ENCODE assay signal across 29 cellular contexts in the genomic region with DNA sequence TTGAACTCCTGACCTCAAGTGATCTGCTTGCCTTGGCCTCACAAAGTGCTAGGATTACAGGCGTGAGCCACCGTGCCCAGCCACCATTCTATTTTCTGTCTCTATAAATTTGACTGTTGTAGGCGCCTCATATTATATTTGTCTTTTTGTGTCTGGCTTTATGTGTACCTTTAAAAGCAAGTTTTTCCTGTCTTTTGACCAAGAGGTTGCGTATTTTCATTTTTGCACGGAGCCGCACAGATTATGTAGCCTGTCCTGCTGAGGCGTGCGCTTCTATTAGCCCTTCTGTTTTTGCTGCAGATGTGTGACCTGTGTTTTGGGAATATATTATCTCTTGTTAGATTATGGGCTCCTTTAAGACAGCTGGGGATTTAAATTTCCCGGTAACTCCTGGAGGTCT. TPM values are rescaled to one million over a fixed set of nuclear protein-coding genes. Genes with fewer than 3 reads are reported as not detected.
DNase-seq lines count a peak whose midpoint lies in the region; ATAC-seq, FAIRE-seq and TF ChIP-seq lines count a peak whose summit lies in the region.
"Had no signal": no experiment of that assay in that cellular context is flagged by ENCODE, and none has a peak within 500 bp of the region (broad histone marks: within the 10 kb centered on the region; RNA-seq: fewer than 3 reads in every experiment).

No MANE protein-coding gene starts in this region.

- H3K27ac ChIP-seq in HepG2 (ENCODE audit: extremely low read length, insufficient read depth, low read length) (no peak overlapping the region), right lobe of liver (no peak overlapping the region), esophagus (ENCODE audit: low read depth in 2 of 2, low read length in 1 of 2) (peak overlapping the region; percentile 17 to 29)
- H3K27ac ChIP-seq: 22Rv1; BLaER1 treated with 17β-estradiol and CSF1 and Interleukin-3, amounts not matched to agents 10 nM and 100 nM; Peyer's patch; suprapubic skin had no signal

- in situ Hi-C loops in HepG2 (cut with HindIII; ENCODE audit: extremely low pct_ligation_motif_present, low pct_unique_long_range_greater_than_20kb): loop anchor here (5.0 kb wide), 1 partner anchor 39 kb away; the partner anchor contains the start of gene WEE1

- H3K4me3 ChIP-seq in HepG2 (replicated peaks in 1 of 3; ENCODE audit: insufficient read depth in 1 of 3, low read depth in 2 of 3, low read length in 3 of 3): no peak overlapping the region
- H3K4me3 ChIP-seq in right lobe of liver: no peak overlapping the region
- H3K4me3 ChIP-seq in esophagus (ENCODE audit: low read depth in 1 of 2, low read length in 2 of 2): no peak overlapping the region
- H3K4me3 ChIP-seq: BLaER1 treated with 17β-estradiol and CSF1 and Interleukin-3, amounts not matched to agents 10 nM and 100 nM; breast epithelium; Peyer's patch; suprapubic skin had no signal

- H3K27me3 Mint-ChIP-seq in neural crest cell (ENCODE audit: low read depth) (no peaks in the 10 kb centered on the region), type B pancreatic cell (no peaks in the 10 kb centered on the region)
- H3K27me3 Mint-ChIP-seq: activated CD8-positive, alpha-beta T cell treated with anti-CD3 and anti-CD28 coated beads for 36 hours; activated naive CD4-positive, alpha-beta T cell treated with anti-CD3 and anti-CD28 coated beads, Interleukin-2, amount 50 U/mL, for 24 hours had no signal

- POLR2A ChIA-PET in HepG2 (lab: Yijun Ruan, JAX): interaction anchor here (2.9 kb wide), 1 partner anchor 40 kb away, joined by 25 read pairs; the partner anchor contains the start of gene WEE1

- H2AFZ ChIP-seq in HepG2 (ENCODE audit: low read length): no peak overlapping the region

- no peaks in the 10 kb centered on the region for H4K20me1 ChIP-seq in HepG2 (ENCODE audit: insufficient read depth, low read length)
- H4K20me1 ChIP-seq: BLaER1 treated with 17β-estradiol and CSF1 and Interleukin-3, amounts not matched to agents 10 nM and 100 nM had no signal

- ATAC-seq in HepG2 (no peak), right lobe of liver (no peak), GM21526 (IDR thresholded peaks at IDR 0.05; ENCODE audit: low FRiP score, unreplicated experiment) (no peak)
- ATAC-seq: activated CD8-positive, alpha-beta T cell treated with anti-CD3 and anti-CD28 coated beads for 36 hours; HCT116; left lobe of liver had no signal

- TF ChIP-seq POLR2A in HepG2 (IDR thresholded peaks at IDR 0.05; ENCODE audit: insufficient read depth in 1 of 2, low read depth in 2 of 2, low read length in 2 of 2): no peak
- TF ChIP-seq POLR2A in right lobe of liver (IDR thresholded peaks at IDR 0.05): no peak

- no TSS peak for BruUV-seq in HepG2 (replicated peaks; lab: Mats Ljungman, UMichigan)

- H3K4me1 Mint-ChIP-seq in neural crest cell (peaks cover 27% of the 10 kb centered on the region), type B pancreatic cell (ENCODE audit: unreplicated experiment) (peaks cover 35% of the 10 kb centered on the region)
- H3K4me1 Mint-ChIP-seq: activated naive CD4-positive, alpha-beta T cell treated with anti-CD3 and anti-CD28 coated beads, Interleukin-2, amount 50 U/mL, for 24 hours had no signal

- CTCF ChIA-PET in HepG2 (lab: Yijun Ruan, JAX; ENCODE audit: low intra/inter-chr PET ratio, low total read pairs): no interaction called here

- peaks cover 56% of the 10 kb centered on the region for H3K4me1 ChIP-seq in HepG2 (ENCODE audit: insufficient read depth, low read length)
- H3K4me1 ChIP-seq in right lobe of liver: peaks cover 0 to 14% (median 0%) of the 10 kb centered on the region in 4 donors
- H3K4me1 ChIP-seq in esophagus (ENCODE audit: control insufficient read depth in 2 of 2, insufficient read depth in 2 of 2, low read length in 1 of 2): peaks cover 3 to 18% of the 10 kb centered on the region in 2 donors
- H3K4me1 ChIP-seq: breast epithelium had no signal

- H3K27me3 ChIP-seq in HepG2 (ENCODE audit: control insufficient read depth in 1 of 2, insufficient read depth in 2 of 2, low read length in 2 of 2): no peaks in the 10 kb centered on the region
- no peaks in the 10 kb centered on the region for H3K27me3 ChIP-seq in right lobe of liver
- H3K27me3 ChIP-seq in esophagus (ENCODE audit: control insufficient read depth in 1 of 2, insufficient read depth in 2 of 2, low read length in 2 of 2): no peaks in the 10 kb centered on the region
- H3K27me3 ChIP-seq: BLaER1 treated with 17β-estradiol and CSF1 and Interleukin-3, amounts not matched to agents 10 nM and 100 nM; breast epithelium; Peyer's patch; suprapubic skin had no signal

- TF ChIP-seq CTCF in HepG2 (CRISPR knock-in tag; IDR thresholded peaks at IDR 0.05): no peak
- no peak for TF ChIP-seq CTCF in right lobe of liver (IDR thresholded peaks at IDR 0.05)
- no peak for TF ChIP-seq CTCF in neural crest cell (conservative IDR thresholded peaks at IDR 0.05)
- no peak for TF ChIP-seq CTCF in type B pancreatic cell (conservative IDR thresholded peaks at IDR 0.05)

- H3K4me3 Mint-ChIP-seq in neural crest cell (no peak overlapping the region), type B pancreatic cell (peak overlapping the region; percentile 59)
- H3K4me3 Mint-ChIP-seq: activated CD8-positive, alpha-beta T cell treated with anti-CD3 and anti-CD28 coated beads for 36 hours; activated naive CD4-positive, alpha-beta T cell treated with anti-CD3 and anti-CD28 coated beads, Interleukin-2, amount 50 U/mL, for 24 hours; T-helper 2 cell treated with Interferon-gamma antibody and Interleukin-4, amounts not matched to agents 5 μg/mL and 100 μg/mL, for 36 hours had no signal

- no peaks in the 10 kb centered on the region for H3K79me2 ChIP-seq in HepG2 (ENCODE audit: insufficient read depth, low read length)

- 90% methylated on average over 9 of the region's 9 CpGs for WGBS in HepG2 (ENCODE audit: low lambda C conversion rate)
- WGBS in right lobe of liver (ENCODE audit: insufficient coverage, low coverage, low lambda C conversion rate, missing lambda C conversion rate): 96% methylated on average over 9 of the region's 9 CpGs
- WGBS in esophagus, 2 donors: 61 to 64% methylated on average over 9 of the region's 9 CpGs

- H3K9ac ChIP-seq in HepG2 (ENCODE audit: insufficient read depth, low read depth, low read length): no peak overlapping the region
- H3K9ac ChIP-seq: BLaER1 treated with 17β-estradiol and CSF1 and Interleukin-3, amounts not matched to agents 10 nM and 100 nM had no signal

- no peak for TF ChIP-seq RAD21 in HepG2 (CRISPR knock-in tag; IDR thresholded peaks at IDR 0.05)

- DNase-seq in HepG2 (ENCODE audit: low spot score): no peak
- DNase-seq in right lobe of liver: no peak
- DNase-seq in neural crest cell (ENCODE audit: low read depth, low spot score): no peak
- DNase-seq in type B pancreatic cell (ENCODE audit: extremely low spot score, unreplicated experiment): no peak
- no peak for DNase-seq in RKO (ENCODE audit: low spot score)
- DNase-seq in NCI-H510A treated with DMSO at 0.1 percent for 48 hours (lab: John Stamatoyannopoulos, UW): no peak
- DNase-seq: activated CD8-positive, alpha-beta T cell treated with anti-CD3 and anti-CD28 coated beads for 36 hours; amniotic stem cell; mesenchymal stem cell; MM.1S; NCI-H1417 treated with DMSO at 0.1 percent for 48 hours; NCI-H2081; NCI-H69; nucleus accumbens; Peyer's patch; SHP77 treated with DMSO at 0.1 percent for 48 hours; stimulated activated naive CD4-positive, alpha-beta T cell had no signal

- H3K27ac Mint-ChIP-seq in neural crest cell (ENCODE audit: unreplicated experiment): peak overlapping the region; percentile 75
- peak overlapping the region; percentile 85 for H3K27ac Mint-ChIP-seq in type B pancreatic cell
- H3K27ac Mint-ChIP-seq: activated CD8-positive, alpha-beta T cell treated with anti-CD3 and anti-CD28 coated beads for 36 hours; activated naive CD4-positive, alpha-beta T cell treated with anti-CD3 and anti-CD28 coated beads, Interleukin-2, amount 50 U/mL, for 24 hours; activated T-helper 2 cell treated with anti-CD3 and anti-CD28 coated beads, Interferon-gamma antibody, Interleukin-2, Interleukin-4, amounts not matched to agents 10 μg/mL and 5 μg/mL and 100 μg/mL, durations not matched to agents 14 hours and 24 hours and 36 hours; T-helper 2 cell treated with Interferon-gamma antibody and Interleukin-4, amounts not matched to agents 5 μg/mL and 100 μg/mL, for 36 hours had no signal

- H3K4me2 ChIP-seq in HepG2 (ENCODE audit: low read depth, low read length): peak overlapping the region; percentile 74
- H3K4me2 ChIP-seq: BLaER1 treated with 17β-estradiol and CSF1 and Interleukin-3, amounts not matched to agents 10 nM and 100 nM had no signal

- TF ChIP-seq EP300 in HepG2 (IDR thresholded peaks at IDR 0.05; ENCODE audit: low read depth in 2 of 2, low read length in 2 of 2) (no peak), HepG2 (CRISPR knock-in tag; IDR thresholded peaks at IDR 0.05; ENCODE audit: borderline replicate concordance) (no peak)

- H3K36me3 ChIP-seq in HepG2 (replicated peaks in 1 of 2; ENCODE audit: control insufficient read depth in 1 of 2, insufficient read depth in 2 of 2, low read length in 2 of 2): no peaks in the 10 kb centered on the region
- H3K36me3 ChIP-seq in right lobe of liver: no peaks in the 10 kb centered on the region
- no peaks in the 10 kb centered on the region for H3K36me3 ChIP-seq in esophagus (ENCODE audit: control insufficient read depth in 2 of 2, insufficient read depth in 2 of 2, low read length in 1 of 2)
- H3K36me3 ChIP-seq: breast epithelium, Peyer's patch, suprapubic skin had no signal

- H3K36me3 Mint-ChIP-seq in neural crest cell (ENCODE audit: low read depth): no peaks in the 10 kb centered on the region
- no peaks in the 10 kb centered on the region for H3K36me3 Mint-ChIP-seq in type B pancreatic cell
- H3K36me3 Mint-ChIP-seq: activated naive CD4-positive, alpha-beta T cell treated with anti-CD3 and anti-CD28 coated beads, Interleukin-2, amount 50 U/mL, for 24 hours had no signal

- H3K9me3 Mint-ChIP-seq in neural crest cell (no peaks in the 10 kb centered on the region), type B pancreatic cell (no peaks in the 10 kb centered on the region)
- H3K9me3 Mint-ChIP-seq: activated CD8-positive, alpha-beta T cell treated with anti-CD3 and anti-CD28 coated beads for 36 hours; activated naive CD4-positive, alpha-beta T cell treated with anti-CD3 and anti-CD28 coated beads, Interleukin-2, amount 50 U/mL, for 24 hours; activated T-helper 2 cell treated with anti-CD3 and anti-CD28 coated beads, Interferon-gamma antibody, Interleukin-2, Interleukin-4, amounts not matched to agents 10 μg/mL and 5 μg/mL and 100 μg/mL, durations not matched to agents 14 hours and 24 hours and 36 hours; T-helper 2 cell treated with Interferon-gamma antibody and Interleukin-4, amounts not matched to agents 5 μg/mL and 100 μg/mL, for 36 hours had no signal

- FAIRE-seq in HepG2 (lab: Jason Lieb, UNC): no peak
- FAIRE-seq: urothelium cell line had no signal

- intact Hi-C loops in HepG2 (cut with micrococcal nuclease; ENCODE audit: unreplicated experiment) (no loop called here), right lobe of liver (cut with DNase I) (loop anchor here in 1 of 2 donors (10.0 kb wide), 1 partner anchor 212 kb away; no protein-coding TSS in a partner anchor)

- no peaks in the 10 kb centered on the region for H3K9me3 ChIP-seq in HepG2 (ENCODE audit: low read length)
- H3K9me3 ChIP-seq in right lobe of liver: no peaks in the 10 kb centered on the region
- no peaks in the 10 kb centered on the region for H3K9me3 ChIP-seq in esophagus (ENCODE audit: control insufficient read depth in 2 of 2, insufficient read depth in 1 of 2, low read depth in 1 of 2, low read length in 1 of 2)
- H3K9me3 ChIP-seq: BLaER1 treated with 17β-estradiol and CSF1 and Interleukin-3, amounts not matched to agents 10 nM and 100 nM; breast epithelium; Peyer's patch; suprapubic skin had no signal

RNA-seq across cellular contexts. Expression of gene WEE1, which starts 40.4 kb away (rescaled TPM):
- total RNA-seq in HepG2 (2016; rRNA removed; fragmentation: Illumina TruSeq; extraction: Trizol) (63.7 and 71.7 TPM in 2 replicates), right lobe of liver (10 to 100 TPM; 11.1 to 34.0 (median 19.5) TPM), neural crest cell (66.6 and 71.8 TPM in 2 replicates), type B pancreatic cell (ENCODE audit: low replicate concordance) (80.1 and 104 TPM in 2 replicates)
- 5.3 and 8.1 TPM in 2 replicates for total RNA-seq in HepG2 (2016; cell fraction: cytosol; rRNA removed; fragmentation: Illumina TruSeq; extraction: Trizol; ENCODE audit: low read depth)
- 59.2 and 62.0 TPM in 2 replicates for total RNA-seq in HepG2 (2016; cell fraction: insoluble cytoplasmic fraction; rRNA removed; fragmentation: Illumina TruSeq; extraction: Trizol)
- total RNA-seq in HepG2 (2016; cell fraction: membrane; rRNA removed; fragmentation: Illumina TruSeq; extraction: Trizol): 16.3 and 20.1 TPM in 2 replicates
- 55.9 and 59.7 TPM in 2 replicates for total RNA-seq in HepG2 (2016; cell fraction: nucleus; rRNA removed; fragmentation: Illumina TruSeq; extraction: Trizol)
- polyA plus RNA-seq in HepG2 (2011; rRNA removed) (24.2 and 31.4 TPM in 2 replicates), esophagus (10 to 100 TPM; 16.2 to 18.3 TPM)
- polyA plus RNA-seq in HepG2 (2011; cell fraction: cytosol; rRNA removed): 9.9 and 15.9 TPM in 2 replicates
- 19.4 and 21.7 TPM in 2 replicates for polyA plus RNA-seq in HepG2 (2011; cell fraction: nucleus; rRNA removed)
- 34.3 and 43.6 TPM in 2 replicates for polyA plus RNA-seq in HepG2 (2012)
- 1.5 and 1.7 TPM in 2 replicates for polyA plus RNA-seq in HepG2 (2016; cell fraction: cytosol; fragmentation: Illumina TruSeq; extraction: Trizol; ENCODE audit: low read depth)
- polyA plus RNA-seq in HepG2 (2016; cell fraction: insoluble cytoplasmic fraction; fragmentation: Illumina TruSeq; extraction: Trizol; ENCODE audit: low read depth): 55.1 and 60.7 TPM in 2 replicates
- 5.2 and 6.5 TPM in 2 replicates for polyA plus RNA-seq in HepG2 (2016; cell fraction: membrane; fragmentation: Illumina TruSeq; extraction: Trizol; ENCODE audit: low read depth)
- 61.4 and 70.9 TPM in 2 replicates for polyA plus RNA-seq in HepG2 (2016; cell fraction: nucleus; fragmentation: Illumina TruSeq; extraction: Trizol; ENCODE audit: insufficient read depth, low read depth)
- polyA minus RNA-seq in HepG2 (2011; rRNA and poly(A)+ RNA removed; ENCODE audit: low replicate concordance): 13.9 and 26.9 TPM in 2 replicates
- polyA minus RNA-seq in HepG2 (2011; cell fraction: cytosol; rRNA and poly(A)+ RNA removed): 20.9 and 21.9 TPM in 2 replicates
- polyA minus RNA-seq in HepG2 (2011; cell fraction: nucleus; rRNA and poly(A)+ RNA removed): 77.1 and 85.4 TPM in 2 replicates

Comparison
In these comparisons a context has a peak if more than half of its experiments do, and no peak if none do; other contexts are left out.
1. H3K27ac ChIP-seq: peak in esophagus (2 of 2); none in HepG2 (single experiment) and right lobe of liver (0 of 3).